8 cellular contexts compared by ENCODE assay signal in genomic region chr22:40193429-40194421, GRCh38. TPM values are rescaled to one million over a fixed set of nuclear protein-coding genes. Genes with fewer than 3 reads are reported as not detected.
DNase-seq lines count a peak whose midpoint lies in the region; ATAC-seq, FAIRE-seq and TF ChIP-seq lines count a peak whose summit lies in the region.

No MANE protein-coding gene starts in this region.

- no peaks in the 10 kb centered on the region for H3K36me3 Mint-ChIP-seq in natural killer cell treated with Interleukin-12 subunit alpha and Interleukin-12 subunit beta and Interleukin-15 and Interleukin-18, amount 100 ng/mL, for 72 hours

- ATAC-seq in natural killer cell treated with Interleukin-12 subunit alpha and Interleukin-12 subunit beta and Interleukin-15 and Interleukin-18, amount 100 ng/mL, for 72 hours, result no peak
- no peak for ATAC-seq in stimulated activated naive CD8-positive, alpha-beta T cell treated with anti-CD3 and anti-CD28 coated beads, Interleukin-15, Interleukin-2, amounts not matched to agents 100 U/mL and 50 U/mL, for 24 hours

- H3K27me3 Mint-ChIP-seq in natural killer cell treated with Interleukin-12 subunit alpha and Interleukin-12 subunit beta and Interleukin-15 and Interleukin-18, amount 100 ng/mL, for 72 hours, result no peaks in the 10 kb centered on the region

- no peaks in the 10 kb centered on the region for H3K9me3 Mint-ChIP-seq in natural killer cell treated with Interleukin-12 subunit alpha and Interleukin-12 subunit beta and Interleukin-15 and Interleukin-18, amount 100 ng/mL, for 72 hours

- peak; percentile 28 for TF ChIP-seq CTCF in D721Med (IDR thresholded peaks at IDR 0.05; ENCODE audit: insufficient read depth, missing control alignments)

- H3K4me3 Mint-ChIP-seq in natural killer cell treated with Interleukin-12 subunit alpha and Interleukin-12 subunit beta and Interleukin-15 and Interleukin-18, amount 100 ng/mL, for 72 hours, result no peak overlapping the region

- FAIRE-seq in D721Med (lab: Jason Lieb, UNC), result no peak

- peaks cover 39 to 50% of the 10 kb centered on the region in 2 donors for H3K4me1 Mint-ChIP-seq in natural killer cell treated with Interleukin-12 subunit alpha and Interleukin-12 subunit beta and Interleukin-15 and Interleukin-18, amount 100 ng/mL, for 72 hours (ENCODE audit: low read depth in 2 of 2)

- H3K27ac Mint-ChIP-seq in natural killer cell treated with Interleukin-12 subunit alpha and Interleukin-12 subunit beta and Interleukin-15 and Interleukin-18, amount 100 ng/mL, for 72 hours, result peak overlapping the region; percentile 15 to 16

- DNase-seq in D721Med (ENCODE audit: insufficient read length, low spot score), result no peak
- peak; percentile 32 for DNase-seq in NCI-H1694 (lab: John Stamatoyannopoulos, UW)
- DNase-seq in dermis blood vessel endothelial cell, result peak; percentile 48
- no peak for DNase-seq in natural killer cell treated with Interleukin-12 subunit alpha and Interleukin-12 subunit beta and Interleukin-15 and Interleukin-18, amount 100 ng/mL, for 72 hours (ENCODE audit: low spot score)
- no peak for DNase-seq in activated gamma-delta T cell (lab: John Stamatoyannopoulos, UW)
- no peak for DNase-seq in NCI-H2081 treated with DMSO at 0.1 percent for 48 hours (lab: John Stamatoyannopoulos, UW)
- DNase-seq in stimulated activated naive CD8-positive, alpha-beta T cell treated with anti-CD3 and anti-CD28 coated beads, Interleukin-15, Interleukin-2, amounts not matched to agents 100 U/mL and 50 U/mL, for 24 hours, result no peak
- DNase-seq in SW480 (ENCODE audit: low spot score), result no peak

RNA-seq across cellular contexts. Expression of gene TNRC6B, which starts 16.0 kb away (rescaled TPM):
- 23.1 and 24.5 TPM in 2 replicates for total RNA-seq in dermis blood vessel endothelial cell
- 10 to 100 TPM; 43.6 to 52.7 TPM for total RNA-seq in natural killer cell treated with Interleukin-12 subunit alpha and Interleukin-12 subunit beta and Interleukin-15 and Interleukin-18, amount 100 ng/mL, for 72 hours

Comparison
In these comparisons a context has a peak if more than half of its experiments do, and no peak if none do; other contexts are left out.
1. DNase-seq: peak in NCI-H1694 (single experiment) and dermis blood vessel endothelial cell (single experiment); none in D721Med (single experiment), natural killer cell treated with Interleukin-12 subunit alpha and Interleukin-12 subunit beta and Interleukin-15 and Interleukin-18, amount 100 ng/mL, for 72 hours (single experiment), activated gamma-delta T cell (single experiment), NCI-H2081 treated with DMSO at 0.1 percent for 48 hours (single experiment), stimulated activated naive CD8-positive, alpha-beta T cell treated with anti-CD3 and anti-CD28 coated beads, Interleukin-15, Interleukin-2, amounts not matched to agents 100 U/mL and 50 U/mL, for 24 hours (single experiment) and SW480 (single experiment).